Comparison of ENCODE assay signal across 11 cellular contexts in genomic region chr5:159034083-159034824, GRCh38.
A peak's percentile ranks its signal among the peaks of the same experiment; 100 is the strongest.
DNase-seq lines count a peak whose midpoint lies in the region; ATAC-seq and TF ChIP-seq lines count a peak whose summit lies in the region.
"Had no signal": no experiment of that assay in that cellular context is flagged by ENCODE, and none has a peak within 500 bp of the region (broad histone marks: within the 10 kb centered on the region; RNA-seq: fewer than 3 reads in every experiment).

No MANE protein-coding gene starts in this region.

- H3K4me3 ChIP-seq in tibial nerve (no peak overlapping the region), prostate gland (no peak overlapping the region)

- WGBS in tibial nerve, 2 donors: 47 to 56% methylated on average over 6 of the region's 6 CpGs
- 80% methylated on average over 6 of the region's 6 CpGs for WGBS in prostate gland

- H3K36me3 ChIP-seq in tibial nerve: no peaks in the 10 kb centered on the region
- H3K36me3 ChIP-seq in prostate gland: no peaks in the 10 kb centered on the region

- ATAC-seq in GM19455 (IDR thresholded peaks at IDR 0.05; ENCODE audit: unreplicated experiment): peak; percentile 64
- ATAC-seq in HG03521 (IDR thresholded peaks at IDR 0.05; ENCODE audit: unreplicated experiment): peak; percentile 58
- ATAC-seq in activated T-helper 17 cell treated with anti-CD3 and anti-CD28 coated beads, Interleukin-2, amount 50 U/mL, for 72 hours (replicated peaks): no peak
- ATAC-seq: left colon had no signal

- H3K27me3 Mint-ChIP-seq in CD14-positive monocyte (ENCODE audit: low read depth in 3 of 3) (peaks cover 2 to 5% (median 4%) of the 10 kb centered on the region in 3 donors), glutamatergic neuron (ENCODE audit: unreplicated experiment) (peaks cover 5% of the 10 kb centered on the region)
- peaks cover 29% of the 10 kb centered on the region for H3K27me3 Mint-ChIP-seq in activated T-helper 17 cell treated with anti-CD3 and anti-CD28 coated beads, Interleukin-2, amount 50 U/mL, for 72 hours

- TF ChIP-seq CTCF in CD14-positive monocyte (IDR thresholded peaks at IDR 0.05) (no peak), glutamatergic neuron (IDR thresholded peaks at IDR 0.05; ENCODE audit: partially characterized antibody, unreplicated experiment) (no peak), tibial nerve (IDR thresholded peaks at IDR 0.05) (no peak), prostate gland (IDR thresholded peaks at IDR 0.05) (no peak)

- H3K4me1 ChIP-seq in tibial nerve (peaks cover 2 to 46% (median 19%) of the 10 kb centered on the region in 4 donors), prostate gland (replicated peaks) (no peaks in the 10 kb centered on the region)

- H3K9me3 ChIP-seq in tibial nerve (no peaks in the 10 kb centered on the region), prostate gland (no peaks in the 10 kb centered on the region)

- H3K27ac Mint-ChIP-seq in CD14-positive monocyte (peak overlapping the region in 4 of 7 donors; percentile 10 to 53 (median 15)), glutamatergic neuron (ENCODE audit: unreplicated experiment) (peak overlapping the region; percentile 92)
- H3K27ac Mint-ChIP-seq in activated T-helper 17 cell treated with anti-CD3 and anti-CD28 coated beads, Interleukin-2, amount 50 U/mL, for 72 hours: no peak overlapping the region

- TF ChIP-seq EP300 in tibial nerve (IDR thresholded peaks at IDR 0.05): no peak

- H3K36me3 Mint-ChIP-seq in CD14-positive monocyte (no peaks in the 10 kb centered on the region), glutamatergic neuron (ENCODE audit: unreplicated experiment) (peaks cover 12% of the 10 kb centered on the region)
- H3K36me3 Mint-ChIP-seq in activated T-helper 17 cell treated with anti-CD3 and anti-CD28 coated beads, Interleukin-2, amount 50 U/mL, for 72 hours (ENCODE audit: low read depth): no peaks in the 10 kb centered on the region

- H3K27ac ChIP-seq in tibial nerve (peak overlapping the region in 2 of 4 donors; percentile 27 to 54), prostate gland (no peak overlapping the region)

- intact Hi-C loops in CD14-positive monocyte (cut with micrococcal nuclease): no loop called here
- intact Hi-C loops in prostate gland (cut with DNase I): no loop called here

- no peak for DNase-seq in CD14-positive monocyte (ENCODE audit: low spot score)
- DNase-seq in glutamatergic neuron: peak; percentile 74
- no peak for DNase-seq in tibial nerve (ENCODE audit: low spot score in 2 of 2)
- DNase-seq in iPS-NIHi11 (ENCODE audit: low spot score): no peak
- no peak for DNase-seq in prostate gland (ENCODE audit: low spot score)
- DNase-seq: activated naive CD4-positive, alpha-beta T cell; left colon; NCI-H446 had no signal

- H3K9me3 Mint-ChIP-seq in CD14-positive monocyte (peaks cover 0 to 5% (median 0%) of the 10 kb centered on the region in 7 donors), glutamatergic neuron (ENCODE audit: unreplicated experiment) (peaks cover 16% of the 10 kb centered on the region)
- no peaks in the 10 kb centered on the region for H3K9me3 Mint-ChIP-seq in activated T-helper 17 cell treated with anti-CD3 and anti-CD28 coated beads, Interleukin-2, amount 50 U/mL, for 72 hours

- TF ChIP-seq POLR2A in tibial nerve (IDR thresholded peaks at IDR 0.05) (no peak), prostate gland (IDR thresholded peaks at IDR 0.05) (no peak)

- no peak overlapping the region for H3K4me3 Mint-ChIP-seq in CD14-positive monocyte
- H3K4me3 Mint-ChIP-seq in glutamatergic neuron (ENCODE audit: unreplicated experiment): peak overlapping the region; percentile 69
- no peak overlapping the region for H3K4me3 Mint-ChIP-seq in activated T-helper 17 cell treated with anti-CD3 and anti-CD28 coated beads, Interleukin-2, amount 50 U/mL, for 72 hours

- H3K27me3 ChIP-seq in tibial nerve (no peaks in the 10 kb centered on the region), prostate gland (replicated peaks; ENCODE audit: insufficient read depth) (no peaks in the 10 kb centered on the region)

- H3K4me1 Mint-ChIP-seq in CD14-positive monocyte (peaks cover 39% of the 10 kb centered on the region), glutamatergic neuron (ENCODE audit: low read depth, unreplicated experiment) (peaks cover 57% of the 10 kb centered on the region)
- no peaks in the 10 kb centered on the region for H3K4me1 Mint-ChIP-seq in activated T-helper 17 cell treated with anti-CD3 and anti-CD28 coated beads, Interleukin-2, amount 50 U/mL, for 72 hours
